ENCODE assay signal across 1 cellular context in genomic region chr22:20086101-20086599, GRCh38.
TF ChIP-seq lines count a peak whose summit lies in the region.

No MANE protein-coding gene starts in this region.

TF ChIP-seq in H1, 55 proteins besides CTCF, POLR2A, EP300 and RAD21:
- no peak for TF ChIP-seq SIN3A (conservative IDR thresholded peaks at IDR 0.05 in 1 of 2, IDR thresholded peaks at IDR 0.05 in 1 of 2; ENCODE audit: low read depth in 1 of 2, low read length in 2 of 2)
- TF ChIP-seq KDM5A (IDR thresholded peaks at IDR 0.05; ENCODE audit: low read length), result no peak
- TF ChIP-seq SIX5 (IDR thresholded peaks at IDR 0.05; ENCODE audit: low read depth, low read length), result no peak
- no peak for TF ChIP-seq SP1 (IDR thresholded peaks at IDR 0.05; ENCODE audit: low read depth, low read length)
- no peak for TF ChIP-seq RNF2 (IDR thresholded peaks at IDR 0.05; ENCODE audit: borderline replicate concordance, low read depth, low read length, missing control alignments, poor library complexity, severe bottlenecking)
- no peak for TF ChIP-seq RBBP5 (IDR thresholded peaks at IDR 0.05; ENCODE audit: borderline replicate concordance, low read depth, low read length)
- no peak for TF ChIP-seq SP4 (IDR thresholded peaks at IDR 0.05; ENCODE audit: low read length)
- TF ChIP-seq CBX8 (IDR thresholded peaks at IDR 0.05; ENCODE audit: borderline replicate concordance, low read depth, low read length), result no peak
- no peak for TF ChIP-seq E2F6 (IDR thresholded peaks at IDR 0.05)
- no peak for TF ChIP-seq SRF (IDR thresholded peaks at IDR 0.05; ENCODE audit: low read depth, low read length)
- no peak for TF ChIP-seq CBX5 (IDR thresholded peaks at IDR 0.05; ENCODE audit: low read depth, low read length)
